In the genomic region with DNA sequence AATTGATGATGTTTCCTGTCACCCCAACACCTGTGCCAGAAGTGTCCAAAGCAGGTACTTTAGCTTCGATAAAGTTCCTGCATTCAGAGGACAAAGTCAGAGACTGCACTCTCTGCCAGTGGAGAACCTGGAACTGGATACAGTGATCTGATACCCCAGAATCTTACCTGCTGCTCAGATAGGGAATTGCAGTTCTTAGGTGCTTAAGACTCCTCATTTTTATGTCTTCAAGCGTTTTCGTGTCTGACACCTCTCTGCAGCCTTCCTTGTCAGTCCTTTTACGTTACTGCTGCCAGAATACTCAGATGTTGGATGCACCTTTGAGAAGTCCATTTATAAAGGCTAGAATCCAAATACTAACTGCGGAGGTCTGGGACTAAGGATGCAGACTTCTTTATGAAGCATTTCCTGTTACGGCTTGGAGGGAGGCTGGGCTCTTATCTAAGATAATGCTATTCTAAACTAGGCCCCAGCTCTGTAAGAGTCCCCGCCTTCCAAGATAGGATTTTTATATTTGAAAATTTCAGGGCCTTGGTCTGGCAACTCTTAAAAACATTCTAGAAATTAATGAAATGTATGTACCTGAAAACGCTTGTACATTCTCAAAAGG, we compare ENCODE assay signal across 10 cellular contexts. TPM values are rescaled to one million over a fixed set of nuclear protein-coding genes. Genes with fewer than 3 reads are reported as not detected.
DNase-seq lines count a peak whose midpoint lies in the region; ATAC-seq lines count a peak whose summit lies in the region.
"Had no signal": no experiment of that assay in that cellular context is flagged by ENCODE, and none has a peak within 500 bp of the region (broad histone marks: within the 10 kb centered on the region; RNA-seq: fewer than 3 reads in every experiment).

No MANE protein-coding gene starts in this region.

- peaks cover 35% of the 10 kb centered on the region for H3K4me1 Mint-ChIP-seq in activated naive CD4-positive, alpha-beta T cell treated with anti-CD3 and anti-CD28 coated beads for 36 hours (ENCODE audit: low read depth)
- H3K4me1 Mint-ChIP-seq in T-helper 17 cell, result peaks cover 18% of the 10 kb centered on the region

- H3K9me3 ChIP-seq in T-helper 17 cell (ENCODE audit: control insufficient read depth, low read length, poor library complexity, severe bottlenecking), result no peaks in the 10 kb centered on the region
- no peaks in the 10 kb centered on the region for H3K9me3 ChIP-seq in right cardiac atrium (ENCODE audit: control insufficient read depth, low read length)
- H3K9me3 ChIP-seq in stomach smooth muscle (ENCODE audit: control insufficient read depth in 2 of 2, low read length in 2 of 2), result no peaks in the 10 kb centered on the region

- H3K4me3 ChIP-seq in right cardiac atrium (ENCODE audit: low read length) (peak overlapping the region; percentile 73), stomach smooth muscle (ENCODE audit: low read length in 2 of 2) (peak overlapping the region; percentile 44 to 50)

- CTCF ChIA-PET in activated naive CD4-positive, alpha-beta T cell treated with anti-CD3 and anti-CD28 coated beads for 36 hours (lab: Charles Lee), result interaction anchor here (1.2 to 4.2 kb wide), 3 partner anchors 23 to 30 kb away, joined by 3 to 24 read pairs (median 6); no protein-coding TSS in a partner anchor

- peak overlapping the region; percentile 41 for H3K4me3 Mint-ChIP-seq in activated naive CD4-positive, alpha-beta T cell treated with anti-CD3 and anti-CD28 coated beads for 36 hours
- peak overlapping the region; percentile 15 for H3K4me3 Mint-ChIP-seq in T-helper 17 cell

- peaks cover 2% of the 10 kb centered on the region for H3K4me1 ChIP-seq in right cardiac atrium (ENCODE audit: control insufficient read depth, insufficient read depth, low read length)
- peaks cover 13% of the 10 kb centered on the region for H3K4me1 ChIP-seq in stomach smooth muscle (ENCODE audit: control insufficient read depth, insufficient read depth, low read length)

- no peak overlapping the region for H3K9ac ChIP-seq in stomach smooth muscle (ENCODE audit: low read length in 2 of 2)
- H3K9ac ChIP-seq: GM23248 had no signal

- H3K9me3 Mint-ChIP-seq in activated naive CD4-positive, alpha-beta T cell treated with anti-CD3 and anti-CD28 coated beads for 36 hours, result no peaks in the 10 kb centered on the region

- peaks cover 4% of the 10 kb centered on the region for H3K27me3 Mint-ChIP-seq in activated naive CD4-positive, alpha-beta T cell treated with anti-CD3 and anti-CD28 coated beads for 36 hours (ENCODE audit: low read depth)
- peaks cover 9% of the 10 kb centered on the region for H3K27me3 Mint-ChIP-seq in T-helper 17 cell

- no peak for DNase-seq in activated naive CD4-positive, alpha-beta T cell treated with anti-CD3 and anti-CD28 coated beads for 36 hours
- no peak for DNase-seq in activated naive CD4-positive, alpha-beta T cell treated with anti-CD3 and anti-CD28 coated beads, Interleukin-2, amount 50 U/mL, for 16 hours
- no peak for DNase-seq in T-helper 17 cell
- no peak for DNase-seq in right cardiac atrium
- no peak for DNase-seq in foreskin melanocyte
- DNase-seq: activated effector memory CD4-positive, alpha-beta T cell treated with Interleukin-2 at 50 U/mL for 16 hours; GM23248 had no signal

- H3K27ac ChIP-seq in right cardiac atrium (ENCODE audit: low read length) (peak overlapping the region; percentile 74), stomach smooth muscle (ENCODE audit: low read length) (no peak overlapping the region)
- H3K27ac ChIP-seq: GM23248 had no signal

- no peak overlapping the region for H3K27ac Mint-ChIP-seq in activated naive CD4-positive, alpha-beta T cell treated with anti-CD3 and anti-CD28 coated beads for 36 hours
- H3K27ac Mint-ChIP-seq in T-helper 17 cell, result no peak overlapping the region

- no peaks in the 10 kb centered on the region for H3K36me3 ChIP-seq in stomach smooth muscle (ENCODE audit: control insufficient read depth in 2 of 2, insufficient read depth in 2 of 2, low read length in 2 of 2)

- H3K27me3 ChIP-seq in right cardiac atrium (ENCODE audit: control insufficient read depth, insufficient read depth), result no peaks in the 10 kb centered on the region
- no peaks in the 10 kb centered on the region for H3K27me3 ChIP-seq in stomach smooth muscle (ENCODE audit: control insufficient read depth in 1 of 2, insufficient read depth in 2 of 2, low read length in 2 of 2)

- H3K36me3 Mint-ChIP-seq in activated naive CD4-positive, alpha-beta T cell treated with anti-CD3 and anti-CD28 coated beads for 36 hours (ENCODE audit: low read depth), result peaks cover 1% of the 10 kb centered on the region
- peaks cover 2% of the 10 kb centered on the region for H3K36me3 Mint-ChIP-seq in T-helper 17 cell (ENCODE audit: low read depth)

- ATAC-seq in T-helper 17 cell (no peak), right cardiac atrium (no peak), HG02798 (IDR thresholded peaks at IDR 0.05; ENCODE audit: poor library complexity, unreplicated experiment) (no peak), GM18858 (IDR thresholded peaks at IDR 0.05; ENCODE audit: unreplicated experiment) (no peak)

- 31% methylated on average over 8 of the region's 8 CpGs for WGBS in right cardiac atrium

- intact Hi-C loops in activated naive CD4-positive, alpha-beta T cell treated with anti-CD3 and anti-CD28 coated beads for 36 hours (cut with micrococcal nuclease), result loop anchor here (5.0 to 10.0 kb wide), 3 partner anchors 758 to 1579 kb away; partner anchors contain the start of gene PRRC1
- intact Hi-C loops in right cardiac atrium (cut with DNase I), result no loop called here

RNA-seq across cellular contexts. Expression of gene ISOC1, which starts 1.9 kb away (rescaled TPM):
- 10 to 100 TPM; 25.9 to 27.4 TPM for total RNA-seq in activated naive CD4-positive, alpha-beta T cell treated with anti-CD3 and anti-CD28 coated beads for 36 hours
- total RNA-seq in T-helper 17 cell (10 to 100 TPM; 10.1 to 12.3 TPM), right cardiac atrium (10 to 100 TPM; 62.9 to 98.4 (median 88.4) TPM)
- 121 TPM for polyA plus RNA-seq in right cardiac atrium
